ENCODE assay signal across 1 cellular context in the genomic region with DNA sequence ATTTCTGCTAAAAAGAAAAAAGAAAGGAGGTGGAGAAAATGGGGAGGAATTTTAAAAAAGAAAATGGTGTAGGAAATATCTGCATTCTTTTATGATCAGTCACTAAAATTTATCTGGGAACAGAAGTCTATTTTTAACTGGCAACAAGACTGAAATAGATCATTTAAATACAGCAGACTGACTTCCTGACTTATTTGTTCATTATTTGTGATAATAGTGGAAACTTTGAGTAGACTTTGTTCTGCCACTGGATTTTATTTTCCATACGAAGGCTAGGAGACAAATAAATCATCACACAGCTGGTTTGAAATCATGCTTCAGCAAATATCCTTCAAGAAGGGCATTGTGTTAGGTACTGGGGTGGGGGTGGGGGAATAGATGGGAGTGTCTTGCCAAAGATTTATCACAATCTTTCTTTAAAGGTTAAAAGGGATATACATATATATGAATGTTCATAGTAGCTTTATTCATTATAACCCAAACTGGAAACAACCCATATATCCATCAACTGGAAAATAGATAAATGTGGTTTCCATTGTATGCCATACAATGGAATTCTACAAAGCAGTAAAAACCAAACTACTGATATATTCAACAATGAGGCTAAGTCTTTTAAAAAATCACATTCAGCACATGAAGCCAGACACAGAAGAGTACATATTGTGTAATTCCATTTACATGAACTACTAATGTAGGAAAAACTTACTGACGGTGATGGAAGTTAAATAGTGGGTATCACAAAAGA.
TF ChIP-seq lines count a peak whose summit lies in the region.

No MANE protein-coding gene starts in this region.

TF ChIP-seq in HCT116, 20 proteins besides CTCF, POLR2A, EP300 and RAD21 (continued from another document):
- TF ChIP-seq ZBTB33 (IDR thresholded peaks at IDR 0.05; ENCODE audit: extremely low read depth, insufficient replicate concordance, low read length): no peak
